ENCODE assay signal across 1 cellular context in genomic region chr2:28894470-28895188, GRCh38.
A peak's percentile ranks its signal among the peaks of the same experiment; 100 is the strongest.
TF ChIP-seq lines count a peak whose summit lies in the region.

TSS of gene WDR43 (plus strand) at chr2:28894667. CDS start at chr2:28894699, 32 bp downstream.

TF ChIP-seq in K562, 482 proteins besides CTCF, POLR2A, EP300 and RAD21 (continued from another document and continues in another):
- TF ChIP-seq RBFOX2 (IDR thresholded peaks at IDR 0.05; ENCODE audit: low read depth, low read length): peak; percentile 99
- TF ChIP-seq THAP7 (CRISPR knock-in tag; IDR thresholded peaks at IDR 0.05): peak; percentile 18; the same call in 1 of the 2 replicates
- no peak for TF ChIP-seq SAFB (IDR thresholded peaks at IDR 0.05; ENCODE audit: borderline replicate concordance, low read depth, low read length)
- TF ChIP-seq HNRNPL (IDR thresholded peaks at IDR 0.05; ENCODE audit: low read depth, low read length): peak; percentile 47; the same call in 1 of the 2 replicates
- TF ChIP-seq CHD2 (IDR thresholded peaks at IDR 0.05; ENCODE audit: low read depth, low read length): no peak
- TF ChIP-seq SRSF3 (IDR thresholded peaks at IDR 0.05; ENCODE audit: insufficient read depth, low read length): 0 out of 2 replicates have a peak, but pooled peaks have one; percentile 69
- TF ChIP-seq ZNF644 (tag; IDR thresholded peaks at IDR 0.05; ENCODE audit: low read depth): no peak
- no peak for TF ChIP-seq ZBTB8A (IDR thresholded peaks at IDR 0.05; ENCODE audit: partially characterized antibody)
- TF ChIP-seq, protein P1, sequence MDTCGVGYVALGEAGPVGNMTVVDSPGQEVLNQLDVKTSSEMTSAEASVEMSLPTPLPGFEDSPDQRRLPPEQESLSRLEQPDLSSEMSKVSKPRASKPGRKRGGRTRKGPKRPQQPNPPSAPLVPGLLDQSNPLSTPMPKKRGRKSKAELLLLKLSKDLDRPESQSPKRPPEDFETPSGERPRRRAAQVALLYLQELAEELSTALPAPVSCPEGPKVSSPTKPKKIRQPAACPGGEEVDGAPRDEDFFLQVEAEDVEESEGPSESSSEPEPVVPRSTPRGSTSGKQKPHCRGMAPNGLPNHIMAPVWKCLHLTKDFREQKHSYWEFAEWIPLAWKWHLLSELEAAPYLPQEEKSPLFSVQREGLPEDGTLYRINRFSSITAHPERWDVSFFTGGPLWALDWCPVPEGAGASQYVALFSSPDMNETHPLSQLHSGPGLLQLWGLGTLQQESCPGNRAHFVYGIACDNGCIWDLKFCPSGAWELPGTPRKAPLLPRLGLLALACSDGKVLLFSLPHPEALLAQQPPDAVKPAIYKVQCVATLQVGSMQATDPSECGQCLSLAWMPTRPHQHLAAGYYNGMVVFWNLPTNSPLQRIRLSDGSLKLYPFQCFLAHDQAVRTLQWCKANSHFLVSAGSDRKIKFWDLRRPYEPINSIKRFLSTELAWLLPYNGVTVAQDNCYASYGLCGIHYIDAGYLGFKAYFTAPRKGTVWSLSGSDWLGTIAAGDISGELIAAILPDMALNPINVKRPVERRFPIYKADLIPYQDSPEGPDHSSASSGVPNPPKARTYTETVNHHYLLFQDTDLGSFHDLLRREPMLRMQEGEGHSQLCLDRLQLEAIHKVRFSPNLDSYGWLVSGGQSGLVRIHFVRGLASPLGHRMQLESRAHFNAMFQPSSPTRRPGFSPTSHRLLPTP (IDR thresholded peaks at IDR 0.05; ENCODE audit: borderline replicate concordance, extremely low read depth, insufficient read length): no peak
- TF ChIP-seq MTA1 (IDR thresholded peaks at IDR 0.05; ENCODE audit: borderline replicate concordance): peak; percentile 96
- no peak for TF ChIP-seq TCF7L2 (IDR thresholded peaks at IDR 0.05; ENCODE audit: low read depth, low read length)
- TF ChIP-seq USF2 (CRISPR knock-in tag; IDR thresholded peaks at IDR 0.05): peak; percentile 85
- TF ChIP-seq KAT2B (IDR thresholded peaks at IDR 0.05; ENCODE audit: low read depth, low read length): no peak
- TF ChIP-seq FOSL1 (tag; conservative IDR thresholded peaks at IDR 0.05): 0 out of 2 replicates have a peak, but pooled peaks have one; percentile 6
- TF ChIP-seq ATF4 (CRISPR knock-in tag; IDR thresholded peaks at IDR 0.05): no peak
- TF ChIP-seq, protein P2, sequence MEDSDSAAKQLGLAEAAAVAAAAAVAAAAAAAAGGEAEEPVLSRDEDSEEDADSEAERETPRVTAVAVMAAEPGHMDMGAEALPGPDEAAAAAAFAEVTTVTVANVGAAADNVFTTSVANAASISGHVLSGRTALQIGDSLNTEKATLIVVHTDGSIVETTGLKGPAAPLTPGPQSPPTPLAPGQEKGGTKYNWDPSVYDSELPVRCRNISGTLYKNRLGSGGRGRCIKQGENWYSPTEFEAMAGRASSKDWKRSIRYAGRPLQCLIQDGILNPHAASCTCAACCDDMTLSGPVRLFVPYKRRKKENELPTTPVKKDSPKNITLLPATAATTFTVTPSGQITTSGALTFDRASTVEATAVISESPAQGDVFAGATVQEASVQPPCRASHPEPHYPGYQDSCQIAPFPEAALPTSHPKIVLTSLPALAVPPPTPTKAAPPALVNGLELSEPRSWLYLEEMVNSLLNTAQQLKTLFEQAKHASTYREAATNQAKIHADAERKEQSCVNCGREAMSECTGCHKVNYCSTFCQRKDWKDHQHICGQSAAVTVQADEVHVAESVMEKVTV (CRISPR knock-in tag; IDR thresholded peaks at IDR 0.05): no peak
- TF ChIP-seq, protein P3, sequence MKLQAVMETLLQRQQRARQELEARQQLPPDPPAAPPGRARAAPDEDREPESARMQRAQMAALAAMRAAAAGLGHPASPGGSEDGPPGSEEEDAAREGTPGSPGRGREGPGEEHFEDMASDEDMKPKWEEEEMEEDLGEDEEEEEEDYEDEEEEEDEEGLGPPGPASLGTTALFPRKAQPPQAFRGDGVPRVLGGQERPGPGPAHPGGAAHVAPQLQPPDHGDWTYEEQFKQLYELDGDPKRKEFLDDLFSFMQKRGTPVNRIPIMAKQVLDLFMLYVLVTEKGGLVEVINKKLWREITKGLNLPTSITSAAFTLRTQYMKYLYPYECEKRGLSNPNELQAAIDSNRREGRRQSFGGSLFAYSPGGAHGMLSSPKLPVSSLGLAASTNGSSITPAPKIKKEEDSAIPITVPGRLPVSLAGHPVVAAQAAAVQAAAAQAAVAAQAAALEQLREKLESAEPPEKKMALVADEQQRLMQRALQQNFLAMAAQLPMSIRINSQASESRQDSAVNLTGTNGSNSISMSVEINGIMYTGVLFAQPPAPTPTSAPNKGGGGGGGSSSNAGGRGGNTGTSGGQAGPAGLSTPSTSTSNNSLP (IDR thresholded peaks at IDR 0.05; ENCODE audit: borderline replicate concordance, low read depth, low read length): peak; percentile 71; the same call in 1 of the 2 replicates
- TF ChIP-seq CREBBP (IDR thresholded peaks at IDR 0.05; ENCODE audit: low read depth, low read length): no peak
- no peak for TF ChIP-seq MEF2A (IDR thresholded peaks at IDR 0.05; ENCODE audit: control insufficient read depth, low read depth, low read length)
- no peak for TF ChIP-seq RBM14 (IDR thresholded peaks at IDR 0.05; ENCODE audit: borderline replicate concordance, insufficient read depth, low read depth, low read length)
- no peak for TF ChIP-seq MAFK (IDR thresholded peaks at IDR 0.05; ENCODE audit: low read length)
- TF ChIP-seq ZNF3 (CRISPR knock-in tag; IDR thresholded peaks at IDR 0.05): no peak
- no peak for TF ChIP-seq ZNF561 (CRISPR knock-in tag; conservative IDR thresholded peaks at IDR 0.05)
- peak; percentile 90 for TF ChIP-seq GABPB1 (CRISPR knock-in tag; IDR thresholded peaks at IDR 0.05)
- no peak for TF ChIP-seq STAT5B (CRISPR knock-in tag; IDR thresholded peaks at IDR 0.05)
- no peak for TF ChIP-seq SREBF1 (IDR thresholded peaks at IDR 0.05; ENCODE audit: borderline replicate concordance, low read depth, low read length)
- no peak for TF ChIP-seq DACH1 (IDR thresholded peaks at IDR 0.05; ENCODE audit: partially characterized antibody)
- peak; percentile 89 for TF ChIP-seq ZBTB2 (IDR thresholded peaks at IDR 0.05)
- peak; percentile 27; the same call in 1 of the 2 replicates for TF ChIP-seq ZBTB1 (CRISPR knock-in tag; IDR thresholded peaks at IDR 0.05; ENCODE audit: borderline replicate concordance, low read depth)
- TF ChIP-seq DPF2 (IDR thresholded peaks at IDR 0.05): no peak
- peak; percentile 51; the same call in 1 of the 2 replicates for TF ChIP-seq ZNF143 (CRISPR knock-in tag; IDR thresholded peaks at IDR 0.05)
- no peak for TF ChIP-seq ZC3H8 (IDR thresholded peaks at IDR 0.05)
- TF ChIP-seq MCM5 (IDR thresholded peaks at IDR 0.05; ENCODE audit: low read depth): no peak
- TF ChIP-seq KLF1 (tag; IDR thresholded peaks at IDR 0.05): peak; percentile 91
- TF ChIP-seq ZNF12 (CRISPR knock-in tag; IDR thresholded peaks at IDR 0.05): no peak; the same call in 1 of the 2 replicates
- peak; percentile 83 for TF ChIP-seq ZFX (CRISPR knock-in tag; IDR thresholded peaks at IDR 0.05)
- TF ChIP-seq ETV1 (tag; conservative IDR thresholded peaks at IDR 0.05; ENCODE audit: low read depth): peak; percentile 56; the same call in 1 of the 2 replicates
- no peak for TF ChIP-seq TEAD2 (tag; IDR thresholded peaks at IDR 0.05)
- TF ChIP-seq, protein P4, sequence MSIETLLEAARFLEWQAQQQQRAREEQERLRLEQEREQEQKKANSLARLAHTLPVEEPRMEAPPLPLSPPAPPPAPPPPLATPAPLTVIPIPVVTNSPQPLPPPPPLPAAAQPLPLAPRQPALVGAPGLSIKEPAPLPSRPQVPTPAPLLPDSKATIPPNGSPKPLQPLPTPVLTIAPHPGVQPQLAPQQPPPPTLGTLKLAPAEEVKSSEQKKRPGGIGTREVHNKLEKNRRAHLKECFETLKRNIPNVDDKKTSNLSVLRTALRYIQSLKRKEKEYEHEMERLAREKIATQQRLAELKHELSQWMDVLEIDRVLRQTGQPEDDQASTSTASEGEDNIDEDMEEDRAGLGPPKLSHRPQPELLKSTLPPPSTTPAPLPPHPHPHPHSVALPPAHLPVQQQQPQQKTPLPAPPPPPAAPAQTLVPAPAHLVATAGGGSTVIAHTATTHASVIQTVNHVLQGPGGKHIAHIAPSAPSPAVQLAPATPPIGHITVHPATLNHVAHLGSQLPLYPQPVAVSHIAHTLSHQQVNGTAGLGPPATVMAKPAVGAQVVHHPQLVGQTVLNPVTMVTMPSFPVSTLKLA (conservative IDR thresholded peaks at IDR 0.05): peak; percentile 98
- TF ChIP-seq ZNF197 (CRISPR knock-in tag; IDR thresholded peaks at IDR 0.05; ENCODE audit: low read depth): no peak
- TF ChIP-seq ZZZ3 (IDR thresholded peaks at IDR 0.05): no peak
- TF ChIP-seq BCL6 (CRISPR knock-in tag; IDR thresholded peaks at IDR 0.05): no peak
- TF ChIP-seq, protein P5, sequence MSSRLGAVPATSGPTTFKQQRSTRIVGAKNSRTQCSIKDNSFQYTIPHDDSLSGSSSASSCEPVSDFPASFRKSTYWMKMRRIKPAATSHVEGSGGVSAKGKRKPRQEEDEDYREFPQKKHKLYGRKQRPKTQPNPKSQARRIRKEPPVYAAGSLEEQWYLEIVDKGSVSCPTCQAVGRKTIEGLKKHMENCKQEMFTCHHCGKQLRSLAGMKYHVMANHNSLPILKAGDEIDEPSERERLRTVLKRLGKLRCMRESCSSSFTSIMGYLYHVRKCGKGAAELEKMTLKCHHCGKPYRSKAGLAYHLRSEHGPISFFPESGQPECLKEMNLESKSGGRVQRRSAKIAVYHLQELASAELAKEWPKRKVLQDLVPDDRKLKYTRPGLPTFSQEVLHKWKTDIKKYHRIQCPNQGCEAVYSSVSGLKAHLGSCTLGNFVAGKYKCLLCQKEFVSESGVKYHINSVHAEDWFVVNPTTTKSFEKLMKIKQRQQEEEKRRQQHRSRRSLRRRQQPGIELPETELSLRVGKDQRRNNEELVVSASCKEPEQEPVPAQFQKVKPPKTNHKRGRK (tag; IDR thresholded peaks at IDR 0.05): no peak
- peak; percentile 67 for TF ChIP-seq L3MBTL2 (IDR thresholded peaks at IDR 0.05)
- TF ChIP-seq DMBX1 (CRISPR knock-in tag; IDR thresholded peaks at IDR 0.05; ENCODE audit: borderline replicate concordance): no peak
- TF ChIP-seq HDAC6 (IDR thresholded peaks at IDR 0.05; ENCODE audit: low read depth, low read length): no peak
- TF ChIP-seq EP400 (IDR thresholded peaks at IDR 0.05): peak; percentile 99
- TF ChIP-seq RFX1 (IDR thresholded peaks at IDR 0.05): no peak
- no peak for TF ChIP-seq ZBTB43 (CRISPR knock-in tag; IDR thresholded peaks at IDR 0.05)
- peak; percentile 88 for TF ChIP-seq POLR2AphosphoS5 (IDR thresholded peaks at IDR 0.05; ENCODE audit: control insufficient read depth, insufficient read depth, low read depth, low read length)
- TF ChIP-seq ZNF354B (CRISPR knock-in tag; IDR thresholded peaks at IDR 0.05): no peak
- peak; percentile 97 for TF ChIP-seq NEUROD1 (IDR thresholded peaks at IDR 0.05; ENCODE audit: borderline replicate concordance, low read depth, low read length, partially characterized antibody)
- TF ChIP-seq, protein P6, sequence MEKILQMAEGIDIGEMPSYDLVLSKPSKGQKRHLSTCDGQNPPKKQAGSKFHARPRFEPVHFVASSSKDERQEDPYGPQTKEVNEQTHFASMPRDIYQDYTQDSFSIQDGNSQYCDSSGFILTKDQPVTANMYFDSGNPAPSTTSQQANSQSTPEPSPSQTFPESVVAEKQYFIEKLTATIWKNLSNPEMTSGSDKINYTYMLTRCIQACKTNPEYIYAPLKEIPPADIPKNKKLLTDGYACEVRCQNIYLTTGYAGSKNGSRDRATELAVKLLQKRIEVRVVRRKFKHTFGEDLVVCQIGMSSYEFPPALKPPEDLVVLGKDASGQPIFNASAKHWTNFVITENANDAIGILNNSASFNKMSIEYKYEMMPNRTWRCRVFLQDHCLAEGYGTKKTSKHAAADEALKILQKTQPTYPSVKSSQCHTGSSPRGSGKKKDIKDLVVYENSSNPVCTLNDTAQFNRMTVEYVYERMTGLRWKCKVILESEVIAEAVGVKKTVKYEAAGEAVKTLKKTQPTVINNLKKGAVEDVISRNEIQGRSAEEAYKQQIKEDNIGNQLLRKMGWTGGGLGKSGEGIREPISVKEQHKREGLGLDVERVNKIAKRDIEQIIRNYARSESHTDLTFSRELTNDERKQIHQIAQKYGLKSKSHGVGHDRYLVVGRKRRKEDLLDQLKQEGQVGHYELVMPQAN (IDR thresholded peaks at IDR 0.05; ENCODE audit: borderline replicate concordance): peak; percentile 96
- peak; percentile 76; the same call in 1 of the 2 replicates for TF ChIP-seq RNF2 (IDR thresholded peaks at IDR 0.05)
